11 cellular contexts compared by ENCODE assay signal in the genomic region with DNA sequence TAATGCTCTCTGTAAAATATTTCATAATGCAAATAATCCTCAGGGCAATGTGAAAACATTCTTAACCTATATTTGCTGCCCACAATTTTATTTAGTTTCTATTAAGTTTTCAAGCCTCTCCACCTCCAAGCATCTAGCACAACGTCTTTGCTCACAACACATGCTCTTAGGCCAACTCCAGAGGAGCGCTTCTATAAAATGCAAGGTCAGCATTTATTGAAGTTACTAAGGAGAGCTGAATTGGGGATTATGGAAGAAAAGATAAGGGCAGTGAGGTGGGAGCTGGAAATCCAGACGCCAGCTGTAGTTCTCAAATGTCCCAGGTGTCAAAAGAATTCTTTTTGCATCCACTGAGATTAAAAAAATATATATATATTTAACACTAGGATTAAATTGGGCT. TPM values are rescaled to one million over a fixed set of nuclear protein-coding genes. Genes with fewer than 3 reads are reported as not detected.
DNase-seq lines count a peak whose midpoint lies in the region; ATAC-seq and TF ChIP-seq lines count a peak whose summit lies in the region.
"Had no signal": no experiment of that assay in that cellular context is flagged by ENCODE, and none has a peak within 500 bp of the region (broad histone marks: within the 10 kb centered on the region; RNA-seq: fewer than 3 reads in every experiment).

No MANE protein-coding gene starts in this region.

- intact Hi-C loops in heart left ventricle (cut with DNase I) (loop anchor here in 6 of 10 donors (5.0 to 10.0 kb wide), 2 partner anchors 147 to 324 kb away; partner anchors contain the start of gene NDUFB4 (in 5 of the 6)), left ventricle myocardium superior (cut with micrococcal nuclease) (no loop called here), right lobe of liver (cut with DNase I) (no loop called here)

- WGBS in heart left ventricle, 4 donors, result 68 to 81% (median 76%) methylated on average over 3 of the region's 3 CpGs
- WGBS in right lobe of liver (ENCODE audit: insufficient coverage, low coverage, low lambda C conversion rate, missing lambda C conversion rate), result 51% methylated on average over 3 of the region's 3 CpGs
- WGBS in upper lobe of left lung, 2 donors, result 60 to 77% methylated on average over 3 of the region's 3 CpGs

- H3K9me3 ChIP-seq in heart left ventricle (peaks cover 0 to 4% (median 0%) of the 10 kb centered on the region in 12 donors), right lobe of liver (no peaks in the 10 kb centered on the region), upper lobe of left lung (no peaks in the 10 kb centered on the region)

- H3K36me3 Mint-ChIP-seq in activated naive CD8-positive, alpha-beta T cell treated with anti-CD3 and anti-CD28 coated beads, Interleukin-2, amount 10 ng/mL, durations not matched to agents 7 days and 5 days, result peaks cover 16% of the 10 kb centered on the region

- TF ChIP-seq POLR2A in heart left ventricle (IDR thresholded peaks at IDR 0.05) (no peak), right lobe of liver (IDR thresholded peaks at IDR 0.05) (no peak), upper lobe of left lung (IDR thresholded peaks at IDR 0.05) (no peak)

- POLR2A ChIA-PET in activated naive CD8-positive, alpha-beta T cell treated with anti-CD3 and anti-CD28 coated beads, Interleukin-2, amount 10 ng/mL, durations not matched to agents 7 days and 5 days (lab: Charles Lee), result interaction anchor here (1.1 to 3.0 kb wide), 2 partner anchors 21 to 145 kb away, joined by 4 to 27 read pairs; partner anchors contain the start of gene NDUFB4

- peak overlapping the region; percentile 80 for H3K27ac Mint-ChIP-seq in activated naive CD8-positive, alpha-beta T cell treated with anti-CD3 and anti-CD28 coated beads, Interleukin-2, amount 10 ng/mL, durations not matched to agents 7 days and 5 days

- no peak for TF ChIP-seq CTCF in heart left ventricle (IDR thresholded peaks at IDR 0.05)
- no peak for TF ChIP-seq CTCF in right lobe of liver (IDR thresholded peaks at IDR 0.05)
- no peak for TF ChIP-seq CTCF in upper lobe of left lung (IDR thresholded peaks at IDR 0.05)

- H3K4me1 ChIP-seq in heart left ventricle, result peaks cover 0 to 29% (median 17%) of the 10 kb centered on the region in 12 donors
- H3K4me1 ChIP-seq in right lobe of liver, result peaks cover 0 to 12% (median 7%) of the 10 kb centered on the region in 4 donors
- H3K4me1 ChIP-seq in upper lobe of left lung, result peaks cover 14 to 23% (median 17%) of the 10 kb centered on the region in 4 donors

- ATAC-seq in heart left ventricle, result no peak
- no peak for ATAC-seq in left ventricle myocardium superior
- ATAC-seq in activated naive CD8-positive, alpha-beta T cell treated with anti-CD3 and anti-CD28 coated beads, Interleukin-2, amount 10 ng/mL, durations not matched to agents 7 days and 5 days (ENCODE audit: low read depth), result no peak
- no peak for ATAC-seq in right lobe of liver
- no peak for ATAC-seq in upper lobe of left lung (ENCODE audit: low FRiP score in 2 of 2)
- ATAC-seq in HG02973 (IDR thresholded peaks at IDR 0.05; ENCODE audit: unreplicated experiment), result no peak
- ATAC-seq in GM21723 (IDR thresholded peaks at IDR 0.05; ENCODE audit: unreplicated experiment), result no peak

- peaks cover 23% of the 10 kb centered on the region for H3K4me1 Mint-ChIP-seq in activated naive CD8-positive, alpha-beta T cell treated with anti-CD3 and anti-CD28 coated beads, Interleukin-2, amount 10 ng/mL, durations not matched to agents 7 days and 5 days

- peaks cover 0 to 14% (median 0%) of the 10 kb centered on the region in 9 donors for H3K36me3 ChIP-seq in heart left ventricle
- H3K36me3 ChIP-seq in right lobe of liver, result no peaks in the 10 kb centered on the region
- peaks cover 0 to 9% (median 4%) of the 10 kb centered on the region in 4 donors for H3K36me3 ChIP-seq in upper lobe of left lung

- H3K9me3 Mint-ChIP-seq in activated naive CD8-positive, alpha-beta T cell treated with anti-CD3 and anti-CD28 coated beads, Interleukin-2, amount 10 ng/mL, durations not matched to agents 7 days and 5 days, result peaks cover 4% of the 10 kb centered on the region

- H3K27me3 Mint-ChIP-seq in activated naive CD8-positive, alpha-beta T cell treated with anti-CD3 and anti-CD28 coated beads, Interleukin-2, amount 10 ng/mL, durations not matched to agents 7 days and 5 days, result no peaks in the 10 kb centered on the region

- H3K27ac ChIP-seq in heart left ventricle (peak overlapping the region in 3 of 12 donors; percentile 88 to 98 (median 91)), right lobe of liver (no peak overlapping the region), upper lobe of left lung (no peak overlapping the region)

- no peak for TF ChIP-seq EP300 in upper lobe of left lung (IDR thresholded peaks at IDR 0.05)

- DNase-seq in heart left ventricle (no peak), left ventricle myocardium superior (no peak), right lobe of liver (no peak), upper lobe of left lung (no peak), NCI-H2029 treated with DMSO at 0.1 percent for 48 hours (lab: John Stamatoyannopoulos, UW) (no peak)
- DNase-seq in activated naive CD8-positive, alpha-beta T cell treated with anti-CD3 and anti-CD28 coated beads, Interleukin-2, amount 10 ng/mL, durations not matched to agents 7 days and 5 days, result no peak
- DNase-seq: GDM1, hippocampal formation, substantia nigra had no signal

- peak overlapping the region; percentile 85 for H3K4me3 Mint-ChIP-seq in activated naive CD8-positive, alpha-beta T cell treated with anti-CD3 and anti-CD28 coated beads, Interleukin-2, amount 10 ng/mL, durations not matched to agents 7 days and 5 days

- H3K4me3 ChIP-seq in heart left ventricle, result peak overlapping the region in 9 of 12 donors; percentile 73 to 94 (median 85)
- H3K4me3 ChIP-seq in right lobe of liver, result peak overlapping the region; percentile 82 to 95 (median 85)
- H3K4me3 ChIP-seq in upper lobe of left lung, result peak overlapping the region in 3 of 4 donors; percentile 78 to 94 (median 87)

- no peaks in the 10 kb centered on the region for H3K27me3 ChIP-seq in heart left ventricle
- H3K27me3 ChIP-seq in right lobe of liver, result no peaks in the 10 kb centered on the region
- no peaks in the 10 kb centered on the region for H3K27me3 ChIP-seq in upper lobe of left lung

RNA-seq across cellular contexts. Expression of gene RABL3, which starts 1.0 kb away (rescaled TPM):
- total RNA-seq in heart left ventricle (10 to 100 TPM in 8 of 9 donors, 1 to 10 TPM in 1; 6.8 to 28.3 (median 17.5) TPM), left ventricle myocardium superior (19.4 TPM), right lobe of liver (10 to 100 TPM; 12.0 to 18.4 (median 13.2) TPM), upper lobe of left lung (10 to 100 TPM in 4 of 6 donors, 1 to 10 TPM in 2; 4.9 to 20.1 (median 14.2) TPM)
- polyA plus RNA-seq in heart left ventricle, result 10 to 100 TPM in 1 of 2 donors, 1 to 10 TPM in 1; 3.1 to 23.1 TPM
- total RNA-seq in activated naive CD8-positive, alpha-beta T cell treated with anti-CD3 and anti-CD28 coated beads, Interleukin-2, amount 10 ng/mL, durations not matched to agents 7 days and 5 days, result 10 to 100 TPM; 21.1 to 22.3 TPM

RNA-seq across cellular contexts. Expression of gene GTF2E1, which starts 1.2 kb away (rescaled TPM):
- total RNA-seq in heart left ventricle, result 10 to 100 TPM in 7 of 9 donors, 1 to 10 TPM in 2; 7.3 to 15.1 (median 12.2) TPM
- polyA plus RNA-seq in heart left ventricle, result 1 to 10 TPM; 3.7 to 6.7 TPM
- total RNA-seq in left ventricle myocardium superior, result 11.4 TPM
- 10 to 100 TPM; 29.0 to 29.2 TPM for total RNA-seq in activated naive CD8-positive, alpha-beta T cell treated with anti-CD3 and anti-CD28 coated beads, Interleukin-2, amount 10 ng/mL, durations not matched to agents 7 days and 5 days
- 1 to 10 TPM; 5.0 to 8.9 (median 6.4) TPM for total RNA-seq in right lobe of liver
- 10 to 100 TPM in 5 of 6 donors, 1 to 10 TPM in 1; 6.3 to 17.9 (median 15.7) TPM for total RNA-seq in upper lobe of left lung

RNA-seq across cellular contexts. Expression of gene HGD, which starts 59.3 kb away (rescaled TPM):
- total RNA-seq in heart left ventricle (under 1 TPM in 3 of 9 donors, not detected in 6; 0.16 to 0.62 (median 0.56) TPM), left ventricle myocardium superior (not detected), right lobe of liver (100 to 1,000 TPM; 117 to 610 (median 341) TPM), upper lobe of left lung (10 to 100 TPM in 2 of 6 donors, 1 to 10 TPM in 3, under 1 TPM in 1; 0.89 to 45.1 (median 2.6) TPM)
- not detected for polyA plus RNA-seq in heart left ventricle
- 1 to 10 TPM; 1.7 to 2.0 TPM for total RNA-seq in activated naive CD8-positive, alpha-beta T cell treated with anti-CD3 and anti-CD28 coated beads, Interleukin-2, amount 10 ng/mL, durations not matched to agents 7 days and 5 days

Comparison
In these comparisons a context has a peak if more than half of its experiments do, and no peak if none do; other contexts are left out.
1. intact Hi-C loops: an anchor here in heart left ventricle (5.0 to 10.0 kb wide); none called in left ventricle myocardium superior and right lobe of liver.